Comparison of ENCODE assay signal across 8 cellular contexts in the genomic region with DNA sequence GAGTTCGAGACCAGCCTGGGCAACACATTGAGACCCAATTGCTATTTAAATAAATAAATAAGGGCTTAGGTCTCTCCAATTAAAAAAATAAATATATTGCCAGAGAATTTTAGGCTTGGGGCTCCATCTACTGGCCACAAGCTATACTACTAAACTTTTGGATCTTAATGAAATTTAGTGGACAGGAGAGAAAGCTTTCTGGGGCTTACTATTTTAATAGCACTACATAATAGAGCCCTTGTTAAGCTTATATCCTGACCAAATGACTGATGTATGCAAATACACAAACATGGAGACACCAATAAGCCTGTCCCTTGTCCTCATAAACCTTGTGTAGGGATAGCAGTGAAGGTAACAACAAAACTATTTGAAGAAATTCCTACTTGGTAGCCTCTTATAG.
DNase-seq lines count a peak whose midpoint lies in the region; ATAC-seq, FAIRE-seq and TF ChIP-seq lines count a peak whose summit lies in the region.

No MANE protein-coding gene starts in this region.

- peak; percentile 63 for TF ChIP-seq CTCF in AG10803 (conservative IDR thresholded peaks at IDR 0.05; ENCODE audit: low read length)
- TF ChIP-seq CTCF in GM13977 (IDR thresholded peaks at IDR 0.05; ENCODE audit: extremely low read depth, insufficient read depth, missing control alignments): peak; percentile 46

- no peak overlapping the region for H3K4me3 ChIP-seq in AG10803 (ENCODE audit: low read length)

- in situ Hi-C loops in GM13977 (cut with MboI; ENCODE audit: low pct_unique_long_range_greater_than_20kb, low sequenced_read_pairs, unreplicated experiment): loop anchor here (10.0 kb wide), 1 partner anchor 225 kb away; no protein-coding TSS in a partner anchor

- FAIRE-seq in TTC549 (lab: Jason Lieb, UNC) (peak; percentile 85), HTR-8/SVneo (lab: Jason Lieb, UNC) (no peak)

- DNase-seq in AG10803 (ENCODE audit: low read depth) (peak; percentile 38), GM13977 (ENCODE audit: low spot score) (no peak), inferior parietal cortex (ENCODE audit: extremely low spot score) (peak; percentile 32), HTR-8/SVneo (ENCODE audit: insufficient read length, low spot score) (no peak), T-helper 9 cell (no peak), NCI-H1930 (lab: John Stamatoyannopoulos, UW) (no peak)

- ATAC-seq in GM18505 (IDR thresholded peaks at IDR 0.05; ENCODE audit: unreplicated experiment): no peak

- TF ChIP-seq POLR2A in GM18505 (IDR thresholded peaks at IDR 0.05; ENCODE audit: borderline replicate concordance, extremely low read depth, insufficient read depth, insufficient read length): no peak

Comparison
In these comparisons a context has a peak if more than half of its experiments do, and no peak if none do; other contexts are left out.
1. DNase-seq: peak in AG10803 (single experiment) and inferior parietal cortex (single experiment); none in GM13977 (single experiment), HTR-8/SVneo (single experiment), T-helper 9 cell (single experiment) and NCI-H1930 (0 of 2).